Comparison of ENCODE assay signal across 1 cellular context in genomic region chr3:185916042-185916833, GRCh38.
TF ChIP-seq lines count a peak whose summit lies in the region.

No MANE protein-coding gene starts in this region.

TF ChIP-seq in GM12891, 5 proteins besides CTCF, POLR2A, EP300 and RAD21:
- TF ChIP-seq PAX5 (IDR thresholded peaks at IDR 0.05; ENCODE audit: insufficient read depth, low read length, severe bottlenecking) (no peak), POLR2AphosphoS5 (IDR thresholded peaks at IDR 0.05; ENCODE audit: low read depth, low read length) (peak; percentile 58; the same call in 1 of the 2 replicates)
